Comparison of ENCODE assay signal across 40 cellular contexts in the genomic region with DNA sequence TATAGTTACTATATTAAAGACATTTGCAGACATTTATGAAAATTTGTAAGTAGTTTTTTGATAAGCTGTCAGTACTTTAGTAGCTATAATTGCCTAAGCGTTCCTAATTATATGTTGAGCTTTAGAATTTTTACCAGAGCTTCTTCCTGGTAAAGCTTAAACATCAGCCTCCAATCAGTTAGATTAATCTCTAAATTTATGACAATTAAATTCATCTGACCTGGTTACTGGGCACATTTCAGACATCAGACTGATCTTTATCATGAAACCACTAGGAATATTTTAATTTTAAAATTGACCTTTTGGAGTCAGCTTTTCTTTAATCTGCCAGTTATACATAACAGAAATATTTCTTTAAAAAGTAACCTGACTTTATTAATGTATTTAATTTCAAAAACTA.
"Had no signal": no experiment of that assay in that cellular context is flagged by ENCODE, and none has a peak within 500 bp of the region (broad histone marks: within the 10 kb centered on the region; RNA-seq: fewer than 3 reads in every experiment).

No MANE protein-coding gene starts in this region.

- H3K27ac Mint-ChIP-seq: activated CD4-positive, alpha-beta memory T cell treated with anti-CD3 and anti-CD28 coated beads, Interleukin-2, amount 10 ng/mL, durations not matched to agents 7 days and 5 days; activated CD4-positive, alpha-beta T cell treated with anti-CD3 and anti-CD28 coated beads for 36 hours; activated CD4-positive, alpha-beta T cell treated with anti-CD3 and anti-CD28 coated beads, Interleukin-2, amount 10 ng/mL, durations not matched to agents 7 days and 5 days; activated CD8-positive, alpha-beta T cell treated with anti-CD3 and anti-CD28 coated beads, Interleukin-2, amount 10 ng/mL, durations not matched to agents 7 days and 5 days; activated naive CD4-positive, alpha-beta T cell treated with anti-CD3 and anti-CD28 coated beads for 36 hours; activated naive CD8-positive, alpha-beta T cell treated with anti-CD3 and anti-CD28 coated beads for 36 hours; activated T-cell treated with anti-CD3 and anti-CD28 coated beads, Interleukin-2, amount 50 U/mL, for 72 hours; activated T-helper 1 cell treated with anti-CD3 and anti-CD28 coated beads, Interleukin-12 subunit alpha, Interleukin-12 subunit beta, Interleukin-2, Interleukin-4 antibody, amounts not matched to agents 30 ng/mL and 10 ng/mL and 1 ng/mL, durations not matched to agents 14 hours and 24 hours and 36 hours; activated T-helper 17 cell treated with anti-CD3 and anti-CD28 coated beads, Interleukin-2, amount 50 U/mL, for 72 hours; T-helper 2 cell treated with Interferon-gamma antibody and Interleukin-4, amounts not matched to agents 5 μg/mL and 100 μg/mL, for 36 hours; WTC11 had no signal

- H3K27me3 ChIP-seq: adrenal gland, body of pancreas, brain microvascular endothelial cell, breast epithelium, colonic mucosa had no signal

- H3K27ac ChIP-seq: adrenal gland, body of pancreas, brain microvascular endothelial cell, breast epithelium, colonic mucosa, WERI-Rb-1 had no signal

- H3K4me1 Mint-ChIP-seq: activated CD4-positive, alpha-beta memory T cell treated with anti-CD3 and anti-CD28 coated beads, Interleukin-2, amount 10 ng/mL, durations not matched to agents 7 days and 5 days; activated CD4-positive, alpha-beta T cell treated with anti-CD3 and anti-CD28 coated beads, Interleukin-2, amount 10 ng/mL, durations not matched to agents 7 days and 5 days had no signal

- H3K4me3 ChIP-seq: adrenal gland, body of pancreas, breast epithelium, colonic mucosa had no signal

- H3K27me3 Mint-ChIP-seq: activated CD4-positive, alpha-beta memory T cell treated with anti-CD3 and anti-CD28 coated beads, Interleukin-2, amount 10 ng/mL, durations not matched to agents 7 days and 5 days; activated CD4-positive, alpha-beta T cell treated with anti-CD3 and anti-CD28 coated beads for 36 hours; activated CD4-positive, alpha-beta T cell treated with anti-CD3 and anti-CD28 coated beads, Interleukin-2, amount 10 ng/mL, durations not matched to agents 7 days and 5 days; activated naive CD8-positive, alpha-beta T cell treated with anti-CD3 and anti-CD28 coated beads for 36 hours; activated T-helper 17 cell treated with anti-CD3 and anti-CD28 coated beads, Interleukin-2, amount 50 U/mL, for 72 hours had no signal

- ATAC-seq: activated CD4-positive, alpha-beta T cell treated with anti-CD3 and anti-CD28 coated beads for 36 hours; activated CD4-positive, CD25-positive, alpha-beta regulatory T cell treated with anti-CD3 and anti-CD28 coated beads, Interleukin-2, amount 50 U/mL, for 24 hours; activated CD8-positive, alpha-beta T cell treated with anti-CD3 and anti-CD28 coated beads, Interleukin-2, amount 10 ng/mL, durations not matched to agents 7 days and 5 days; activated naive CD4-positive, alpha-beta T cell treated with anti-CD3 and anti-CD28 coated beads, Interleukin-2, amount 50 U/mL, for 72 hours; activated T-cell treated with anti-CD3 and anti-CD28 coated beads, Interleukin-2, amount 50 U/mL, for 4 hours; activated T-cell treated with anti-CD3 and anti-CD28 coated beads, Interleukin-2, amount 50 U/mL, for 72 hours; activated T-helper 17 cell treated with anti-CD3 and anti-CD28 coated beads, Interleukin-2, amount 50 U/mL, for 72 hours; body of pancreas; WTC11 had no signal

- H3K36me3 ChIP-seq: adrenal gland, brain microvascular endothelial cell, breast epithelium, colonic mucosa, WERI-Rb-1 had no signal

- DNase-seq: activated CD4-positive, alpha-beta memory T cell treated with anti-CD3 and anti-CD28 coated beads, Interleukin-2, amount 10 ng/mL, durations not matched to agents 7 days and 5 days; activated CD4-positive, alpha-beta T cell treated with anti-CD3 and anti-CD28 coated beads for 1 hour; activated CD4-positive, alpha-beta T cell treated with anti-CD3 and anti-CD28 coated beads for 36 hours; activated CD4-positive, alpha-beta T cell treated with anti-CD3 and anti-CD28 coated beads for 48 hours; activated CD4-positive, alpha-beta T cell treated with anti-CD3 and anti-CD28 coated beads, Interleukin-2, amount 10 ng/mL, durations not matched to agents 7 days and 5 days; activated CD4-positive, alpha-beta T cell treated with anti-CD3 and anti-CD28 coated beads, Interleukin-2, amount 50 U/mL, for 48 hours; activated CD4-positive, CD25-positive, alpha-beta regulatory T cell; activated CD8-positive, alpha-beta memory T cell treated with anti-CD3 and anti-CD28 coated beads for 24 hours; activated CD8-positive, alpha-beta memory T cell treated with anti-CD3 and anti-CD28 coated beads, Interleukin-2, amount 50 U/mL, for 4 hours; activated CD8-positive, alpha-beta T cell treated with anti-CD3 and anti-CD28 coated beads, Interleukin-2, amount 10 ng/mL, durations not matched to agents 7 days and 5 days; activated effector memory CD4-positive, alpha-beta T cell treated with anti-CD3 and anti-CD28 coated beads, Interleukin-2, amount 50 U/mL, for 16 hours; activated gamma-delta T cell treated with Interleukin-2 at 50 U/mL for 16 hours; activated naive CD4-positive, alpha-beta T cell; activated naive CD4-positive, alpha-beta T cell treated with anti-CD3 and anti-CD28 coated beads for 36 hours; activated naive CD4-positive, alpha-beta T cell treated with anti-CD3 and anti-CD28 coated beads, Interleukin-2, amount 50 U/mL, for 16 hours; activated naive CD8-positive, alpha-beta T cell treated with anti-CD3 and anti-CD28 coated beads for 36 hours; activated T-cell treated with anti-CD3 and anti-CD28 coated beads for 4 hours; activated T-cell treated with anti-CD3 and anti-CD28 coated beads, Interleukin-2, amount 50 U/mL, for 1 hour; activated T-cell treated with anti-CD3 and anti-CD28 coated beads, Interleukin-2, amount 50 U/mL, for 4 hours; activated T-cell treated with anti-CD3 and anti-CD28 coated beads, Interleukin-2, amount 50 U/mL, for 72 hours; adrenal gland; amniotic stem cell; aorta; body of pancreas; brain microvascular endothelial cell; central memory CD4-positive, alpha-beta T cell; cerebellar nuclear complex; colonic mucosa; T-helper 2 cell; T-helper 9 cell; WERI-Rb-1 had no signal

- H3K9me3 Mint-ChIP-seq: activated CD4-positive, alpha-beta T cell treated with anti-CD3 and anti-CD28 coated beads, Interleukin-2, amount 10 ng/mL, durations not matched to agents 7 days and 5 days; activated naive CD4-positive, alpha-beta T cell treated with anti-CD3 and anti-CD28 coated beads for 36 hours; activated naive CD4-positive, alpha-beta T cell treated with anti-CD3 and anti-CD28 coated beads, Interleukin-2, amount 50 U/mL, for 72 hours; activated T-cell treated with anti-CD3 and anti-CD28 coated beads, Interleukin-2, amount 50 U/mL, for 4 hours; activated T-cell treated with anti-CD3 and anti-CD28 coated beads, Interleukin-2, amount 50 U/mL, for 72 hours; activated T-helper 17 cell treated with anti-CD3 and anti-CD28 coated beads, Interleukin-2, amount 50 U/mL, for 72 hours had no signal

- H3K4me3 Mint-ChIP-seq: activated CD4-positive, alpha-beta memory T cell treated with anti-CD3 and anti-CD28 coated beads, Interleukin-2, amount 10 ng/mL, durations not matched to agents 7 days and 5 days; activated CD4-positive, alpha-beta T cell treated with anti-CD3 and anti-CD28 coated beads for 36 hours; activated CD4-positive, alpha-beta T cell treated with anti-CD3 and anti-CD28 coated beads, Interleukin-2, amount 10 ng/mL, durations not matched to agents 7 days and 5 days; activated CD8-positive, alpha-beta T cell treated with anti-CD3 and anti-CD28 coated beads, Interleukin-2, amount 10 ng/mL, durations not matched to agents 7 days and 5 days; activated naive CD4-positive, alpha-beta T cell treated with anti-CD3 and anti-CD28 coated beads for 36 hours; activated naive CD8-positive, alpha-beta T cell treated with anti-CD3 and anti-CD28 coated beads for 36 hours; activated T-cell treated with anti-CD3 and anti-CD28 coated beads, Interleukin-2, amount 50 U/mL, for 4 hours; activated T-cell treated with anti-CD3 and anti-CD28 coated beads, Interleukin-2, amount 50 U/mL, for 72 hours; activated T-helper 1 cell treated with anti-CD3 and anti-CD28 coated beads, Interleukin-12 subunit alpha, Interleukin-12 subunit beta, Interleukin-2, Interleukin-4 antibody, amounts not matched to agents 30 ng/mL and 10 ng/mL and 1 ng/mL, durations not matched to agents 14 hours and 24 hours and 36 hours; activated T-helper 17 cell treated with anti-CD3 and anti-CD28 coated beads, Interleukin-2, amount 50 U/mL, for 72 hours; T-helper 2 cell treated with Interferon-gamma antibody and Interleukin-4, amounts not matched to agents 5 μg/mL and 100 μg/mL, for 36 hours; WTC11 had no signal

- H3K36me3 Mint-ChIP-seq: activated naive CD4-positive, alpha-beta T cell treated with anti-CD3 and anti-CD28 coated beads, Interleukin-2, amount 50 U/mL, for 72 hours had no signal

- H3K9me3 ChIP-seq: adrenal gland, body of pancreas, breast epithelium, colonic mucosa had no signal

- H3K4me1 ChIP-seq: breast epithelium, colonic mucosa had no signal

- FAIRE-seq: astrocyte, TTC549 had no signal
